In the genomic region with DNA sequence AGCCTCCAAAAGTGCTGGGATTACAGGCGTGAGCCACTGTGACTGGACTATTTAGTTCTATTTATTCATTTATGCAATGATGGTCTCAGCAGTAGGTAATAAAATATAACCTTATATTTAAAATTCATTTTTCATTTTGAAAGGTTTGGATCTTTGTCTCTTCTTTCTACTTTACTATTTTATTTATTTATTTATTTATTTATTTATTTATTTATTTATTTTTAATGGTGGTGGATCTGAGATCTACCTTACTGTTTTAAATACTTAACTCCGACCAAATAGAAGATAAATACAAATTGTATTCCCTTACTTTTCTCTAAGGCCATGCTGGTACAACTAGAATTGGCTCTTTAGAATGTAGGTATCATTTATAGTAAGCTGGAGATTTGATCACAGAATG, we compare ENCODE assay signal across 1 cellular context.
TF ChIP-seq lines count a peak whose summit lies in the region.

No MANE protein-coding gene starts in this region.

TF ChIP-seq in HEK293, 187 proteins besides CTCF, POLR2A, EP300 and RAD21 (continued from another document):
- TF ChIP-seq, protein P1, sequence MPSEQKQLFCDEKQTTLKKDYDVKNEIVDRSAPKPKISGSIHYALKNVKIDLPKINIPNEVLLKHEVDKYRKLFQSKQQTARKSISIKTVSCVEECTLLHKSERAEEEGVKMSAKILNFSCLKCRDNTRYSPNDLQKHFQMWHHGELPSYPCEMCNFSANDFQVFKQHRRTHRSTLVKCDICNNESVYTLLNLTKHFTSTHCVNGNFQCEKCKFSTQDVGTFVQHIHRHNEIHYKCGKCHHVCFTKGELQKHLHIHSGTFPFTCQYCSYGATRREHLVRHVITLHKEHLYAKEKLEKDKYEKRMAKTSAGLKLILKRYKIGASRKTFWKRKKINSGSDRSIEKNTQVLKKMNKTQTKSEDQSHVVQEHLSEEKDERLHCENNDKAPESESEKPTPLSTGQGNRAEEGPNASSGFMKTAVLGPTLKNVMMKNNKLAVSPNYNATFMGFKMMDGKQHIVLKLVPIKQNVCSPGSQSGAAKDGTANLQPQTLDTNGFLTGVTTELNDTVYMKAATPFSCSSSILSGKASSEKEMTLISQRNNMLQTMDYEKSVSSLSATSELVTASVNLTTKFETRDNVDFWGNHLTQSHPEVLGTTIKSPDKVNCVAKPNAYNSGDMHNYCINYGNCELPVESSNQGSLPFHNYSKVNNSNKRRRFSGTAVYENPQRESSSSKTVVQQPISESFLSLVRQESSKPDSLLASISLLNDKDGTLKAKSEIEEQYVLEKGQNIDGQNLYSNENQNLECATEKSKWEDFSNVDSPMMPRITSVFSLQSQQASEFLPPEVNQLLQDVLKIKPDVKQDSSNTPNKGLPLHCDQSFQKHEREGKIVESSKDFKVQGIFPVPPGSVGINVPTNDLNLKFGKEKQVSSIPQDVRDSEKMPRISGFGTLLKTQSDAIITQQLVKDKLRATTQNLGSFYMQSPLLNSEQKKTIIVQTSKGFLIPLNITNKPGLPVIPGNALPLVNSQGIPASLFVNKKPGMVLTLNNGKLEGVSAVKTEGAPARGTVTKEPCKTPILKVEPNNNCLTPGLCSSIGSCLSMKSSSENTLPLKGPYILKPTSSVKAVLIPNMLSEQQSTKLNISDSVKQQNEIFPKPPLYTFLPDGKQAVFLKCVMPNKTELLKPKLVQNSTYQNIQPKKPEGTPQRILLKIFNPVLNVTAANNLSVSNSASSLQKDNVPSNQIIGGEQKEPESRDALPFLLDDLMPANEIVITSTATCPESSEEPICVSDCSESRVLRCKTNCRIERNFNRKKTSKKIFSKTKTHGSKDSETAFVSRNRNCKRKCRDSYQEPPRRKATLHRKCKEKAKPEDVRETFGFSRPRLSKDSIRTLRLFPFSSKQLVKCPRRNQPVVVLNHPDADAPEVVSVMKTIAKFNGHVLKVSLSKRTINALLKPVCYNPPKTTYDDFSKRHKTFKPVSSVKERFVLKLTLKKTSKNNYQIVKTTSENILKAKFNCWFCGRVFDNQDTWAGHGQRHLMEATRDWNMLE (tag by site-specific recombination; conservative IDR thresholded peaks at IDR 0.05; ENCODE audit: low read depth) = peak; percentile 66
- TF ChIP-seq ZNF555 (tag by site-specific recombination; conservative IDR thresholded peaks at IDR 0.05) (peak; percentile 32), ZNF426 (tag by site-specific recombination; IDR thresholded peaks at IDR 0.05) (peak; percentile 42), ZNF623 (tag by site-specific recombination; IDR thresholded peaks at IDR 0.05) (peak; percentile 38), ZNF394 (tag by site-specific recombination; IDR thresholded peaks at IDR 0.05; ENCODE audit: borderline replicate concordance) (peak; percentile 57; the same call in 1 of the 2 replicates), ZXDB (tag by site-specific recombination; IDR thresholded peaks at IDR 0.05) (0 out of 2 replicates have a peak, but pooled peaks have one; percentile 18)
